ENCODE assay signal across 10 cellular contexts in the genomic region with DNA sequence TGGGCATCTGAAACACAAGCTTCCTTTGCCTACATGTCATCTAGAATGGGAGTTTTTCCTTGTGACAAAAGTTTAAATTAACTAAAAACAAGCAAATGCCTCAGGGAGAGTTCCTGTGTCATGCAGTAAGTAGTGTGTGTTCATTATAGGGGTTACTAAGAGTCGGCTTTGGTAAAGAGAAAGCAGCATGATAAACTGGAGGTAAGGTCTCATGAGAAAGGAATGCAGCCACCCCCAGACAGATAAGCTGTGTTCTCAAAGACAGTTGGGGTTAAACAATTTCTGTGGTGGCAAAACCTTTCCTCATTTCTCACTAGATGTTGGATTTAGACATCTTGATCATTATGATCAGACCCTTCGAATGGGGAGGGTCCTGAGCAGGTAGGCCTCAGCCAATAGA.
DNase-seq lines count a peak whose midpoint lies in the region; ATAC-seq and TF ChIP-seq lines count a peak whose summit lies in the region.
"Had no signal": no experiment of that assay in that cellular context is flagged by ENCODE, and none has a peak within 500 bp of the region (broad histone marks: within the 10 kb centered on the region; RNA-seq: fewer than 3 reads in every experiment).

No MANE protein-coding gene starts in this region.

- H3K27me3 ChIP-seq in left ventricle myocardium inferior (ENCODE audit: low read depth) (no peaks in the 10 kb centered on the region), uterus (no peaks in the 10 kb centered on the region)

- H3K36me3 ChIP-seq in left ventricle myocardium inferior = peaks cover 25% of the 10 kb centered on the region
- no peaks in the 10 kb centered on the region for H3K36me3 ChIP-seq in uterus

- H3K4me3 ChIP-seq in WI38 (ENCODE audit: low read depth, low read length) = peak overlapping the region; percentile 25; the same call in 1 of the 2 replicates
- no peak overlapping the region for H3K4me3 ChIP-seq in left ventricle myocardium inferior
- no peak overlapping the region for H3K4me3 ChIP-seq in uterus

- DNase-seq in Right ventricle myocardium superior = no peak
- no peak for DNase-seq in cardiac septum (ENCODE audit: low spot score)
- DNase-seq in left ventricle myocardium inferior = no peak
- no peak for DNase-seq in uterus
- DNase-seq in inferior parietal cortex (ENCODE audit: extremely low spot score) = no peak
- no peak for DNase-seq in stimulated activated CD4-positive, alpha-beta T cell treated with anti-CD3 and anti-CD28 coated beads, Interleukin-4, amount 100 ng/mL, for 4 hours
- DNase-seq: DMS 273 treated with DMSO at 0.1 percent for 48 hours; NK-92 treated with Interleukin-12 subunit alpha and Interleukin-12 subunit beta, amount 100 ng/mL, for 24 hours had no signal

- H3K27ac ChIP-seq in left ventricle myocardium inferior (replicated peaks) (peak overlapping the region; percentile 73), uterus (peak overlapping the region; percentile 57 to 68)

- H3K9me3 ChIP-seq in left ventricle myocardium inferior (replicated peaks) = no peaks in the 10 kb centered on the region
- H3K9me3 ChIP-seq in uterus = no peaks in the 10 kb centered on the region

- intact Hi-C loops in Right ventricle myocardium superior (cut with DNase I) = no loop called here
- intact Hi-C loops in cardiac septum (cut with DNase I) = loop anchor here (5.0 kb wide), 1 partner anchor 270 kb away; no protein-coding TSS in a partner anchor
- intact Hi-C loops in left ventricle myocardium inferior (cut with micrococcal nuclease) = loop anchor here (5.0 to 10.0 kb wide), 2 partner anchors 52 to 125 kb away; no protein-coding TSS in a partner anchor
- intact Hi-C loops in uterus (cut with DNase I; ENCODE audit: low total_unique reads) = loop anchor here (5.0 to 10.0 kb wide), 2 partner anchors 130 to 982 kb away; a partner anchor contains a TSS

- no peak for TF ChIP-seq POLR2A in uterus (IDR thresholded peaks at IDR 0.05)

- TF ChIP-seq CTCF in WI38 (IDR thresholded peaks at IDR 0.05; ENCODE audit: low read depth, low read length) = no peak
- TF ChIP-seq CTCF in left ventricle myocardium inferior (IDR thresholded peaks at IDR 0.05; ENCODE audit: borderline replicate concordance) = no peak
- no peak for TF ChIP-seq CTCF in uterus (IDR thresholded peaks at IDR 0.05)

- peaks cover 87% of the 10 kb centered on the region for H3K4me1 ChIP-seq in left ventricle myocardium inferior
- peaks cover 5 to 9% of the 10 kb centered on the region in 2 donors for H3K4me1 ChIP-seq in uterus

- ATAC-seq in Right ventricle myocardium superior (ENCODE audit: poor library complexity) (peak; percentile 34), HG03342 (IDR thresholded peaks at IDR 0.05; ENCODE audit: unreplicated experiment) (no peak)
